Comparison of ENCODE assay signal across 9 cellular contexts in genomic region chr10:3811331-3811870, GRCh38. TPM values are rescaled to one million over a fixed set of nuclear protein-coding genes. Genes with fewer than 3 reads are reported as not detected.
DNase-seq lines count a peak whose midpoint lies in the region; ATAC-seq and TF ChIP-seq lines count a peak whose summit lies in the region.
"Had no signal": no experiment of that assay in that cellular context is flagged by ENCODE, and none has a peak within 500 bp of the region (broad histone marks: within the 10 kb centered on the region; RNA-seq: fewer than 3 reads in every experiment).

No MANE protein-coding gene starts in this region.

- TF ChIP-seq CTCF in osteocyte (IDR thresholded peaks at IDR 0.05), result no peak

- 20 to 24% methylated on average over 7 of the region's 7 CpGs for WGBS in esophagus, 2 donors

- no peak overlapping the region for H3K4me3 ChIP-seq in esophagus (ENCODE audit: low read depth in 1 of 2, low read length in 2 of 2)

- H3K36me3 Mint-ChIP-seq in osteocyte (ENCODE audit: unreplicated experiment), result no peaks in the 10 kb centered on the region

- no peaks in the 10 kb centered on the region for H3K9me3 Mint-ChIP-seq in osteocyte (ENCODE audit: unreplicated experiment)

- H3K27ac ChIP-seq in esophagus (ENCODE audit: low read depth in 2 of 2, low read length in 1 of 2), result peak overlapping the region; percentile 90 to 93
- H3K27ac ChIP-seq: neutrophil had no signal

- DNase-seq in Ammon's horn (ENCODE audit: low spot score), result peak; percentile 61
- peak; percentile 51 for DNase-seq in activated CD4-positive, CD25-positive, alpha-beta regulatory T cell treated with anti-CD3 and anti-CD28 coated beads, Interleukin-2, amount 50 U/mL, for 72 hours
- DNase-seq in osteocyte (ENCODE audit: extremely low spot score, unreplicated experiment), result no peak
- no peak for DNase-seq in COLO829 (ENCODE audit: low spot score)
- no peak for DNase-seq in NCI-H187 (lab: John Stamatoyannopoulos, UW)

- peak overlapping the region; percentile 60 for H3K4me3 Mint-ChIP-seq in osteocyte (ENCODE audit: unreplicated experiment)

- H3K27me3 Mint-ChIP-seq in osteocyte (ENCODE audit: unreplicated experiment), result no peaks in the 10 kb centered on the region

- H3K27me3 ChIP-seq in esophagus (ENCODE audit: control insufficient read depth in 1 of 2, insufficient read depth in 2 of 2, low read length in 2 of 2), result no peaks in the 10 kb centered on the region
- H3K27me3 ChIP-seq: neutrophil had no signal

- no peaks in the 10 kb centered on the region for H3K9me3 ChIP-seq in esophagus (ENCODE audit: control insufficient read depth in 2 of 2, insufficient read depth in 1 of 2, low read depth in 1 of 2, low read length in 1 of 2)
- H3K9me3 ChIP-seq: neutrophil had no signal

- peaks cover 8 to 25% of the 10 kb centered on the region in 2 donors for H3K4me1 ChIP-seq in esophagus (ENCODE audit: control insufficient read depth in 2 of 2, insufficient read depth in 2 of 2, low read length in 1 of 2)

- no peaks in the 10 kb centered on the region for H3K36me3 ChIP-seq in esophagus (ENCODE audit: control insufficient read depth in 2 of 2, insufficient read depth in 2 of 2, low read length in 1 of 2)
- H3K36me3 ChIP-seq: neutrophil had no signal

- H3K4me1 Mint-ChIP-seq in osteocyte (ENCODE audit: unreplicated experiment), result peaks cover 16% of the 10 kb centered on the region

- ATAC-seq in GM19395 (IDR thresholded peaks at IDR 0.05; ENCODE audit: unreplicated experiment) (peak; percentile 85), HG03442 (IDR thresholded peaks at IDR 0.05; ENCODE audit: unreplicated experiment) (peak; percentile 80)

- H3K27ac Mint-ChIP-seq in osteocyte (ENCODE audit: unreplicated experiment), result no peak overlapping the region

RNA-seq across cellular contexts. Expression of gene KLF6, which starts 26.4 kb away (rescaled TPM):
- polyA plus RNA-seq in esophagus, result 10 to 100 TPM; 41.6 to 44.7 TPM
- 263 and 341 TPM in 2 replicates for total RNA-seq in osteocyte

Comparison
In these comparisons a context has a peak if more than half of its experiments do, and no peak if none do; other contexts are left out.
1. DNase-seq: peak in Ammon's horn (single experiment) and activated CD4-positive, CD25-positive, alpha-beta regulatory T cell treated with anti-CD3 and anti-CD28 coated beads, Interleukin-2, amount 50 U/mL, for 72 hours (single experiment); none in osteocyte (single experiment), COLO829 (single experiment) and NCI-H187 (0 of 2).